1 cellular context compared by ENCODE assay signal in genomic region chr17:8577868-8578267, GRCh38.
TF ChIP-seq lines count a peak whose summit lies in the region.

No MANE protein-coding gene starts in this region.

TF ChIP-seq in GM23338, 12 proteins besides CTCF, POLR2A, EP300 and RAD21 (continued from another document):
- no peak for TF ChIP-seq STAT1 (IDR thresholded peaks at IDR 0.05; ENCODE audit: unreplicated experiment)
- no peak for TF ChIP-seq CREB1 (CRISPR knock-in tag; IDR thresholded peaks at IDR 0.05; ENCODE audit: low read depth)
